8 cellular contexts compared by ENCODE assay signal in genomic region chr6:68572525-68572924, GRCh38.
DNase-seq lines count a peak whose midpoint lies in the region; ATAC-seq and TF ChIP-seq lines count a peak whose summit lies in the region.

No MANE protein-coding gene starts in this region.

- H3K27ac Mint-ChIP-seq in activated naive CD8-positive, alpha-beta T cell treated with anti-CD3 and anti-CD28 coated beads for 36 hours: no peak overlapping the region
- no peak overlapping the region for H3K27ac Mint-ChIP-seq in naive thymus-derived CD8-positive, alpha-beta T cell

- ATAC-seq in GM18511 (IDR thresholded peaks at IDR 0.05; ENCODE audit: unreplicated experiment) (peak; percentile 94), HG02885 (IDR thresholded peaks at IDR 0.05; ENCODE audit: poor library complexity, unreplicated experiment) (peak; percentile 98)
- no peak for ATAC-seq in naive thymus-derived CD8-positive, alpha-beta T cell

- peaks cover 9% of the 10 kb centered on the region for H3K27me3 Mint-ChIP-seq in activated naive CD8-positive, alpha-beta T cell treated with anti-CD3 and anti-CD28 coated beads for 36 hours
- peaks cover 0 to 6% (median 0%) of the 10 kb centered on the region in 5 donors for H3K27me3 Mint-ChIP-seq in naive thymus-derived CD8-positive, alpha-beta T cell

- no peaks in the 10 kb centered on the region for H3K4me1 Mint-ChIP-seq in activated naive CD8-positive, alpha-beta T cell treated with anti-CD3 and anti-CD28 coated beads for 36 hours
- peaks cover 0 to 2% (median 0%) of the 10 kb centered on the region in 4 donors for H3K4me1 Mint-ChIP-seq in naive thymus-derived CD8-positive, alpha-beta T cell

- peaks cover 4% of the 10 kb centered on the region for H3K9me3 Mint-ChIP-seq in activated naive CD8-positive, alpha-beta T cell treated with anti-CD3 and anti-CD28 coated beads for 36 hours
- H3K9me3 Mint-ChIP-seq in naive thymus-derived CD8-positive, alpha-beta T cell: peaks cover 2 to 29% (median 18%) of the 10 kb centered on the region in 9 donors

- POLR2A ChIA-PET in naive thymus-derived CD8-positive, alpha-beta T cell (lab: Charles Lee): no interaction called here

- DNase-seq in NCI-H146 (lab: John Stamatoyannopoulos, UW) (peak; percentile 22), mucosa of gallbladder (ENCODE audit: low spot score) (peak; percentile 20)
- peak; percentile 6 for DNase-seq in activated naive CD8-positive, alpha-beta T cell treated with anti-CD3 and anti-CD28 coated beads for 36 hours
- DNase-seq in effector CD8-positive, alpha-beta T cell (lab: John Stamatoyannopoulos, UW): no peak
- DNase-seq in naive thymus-derived CD8-positive, alpha-beta T cell: no peak

- peak; percentile 75 for TF ChIP-seq CTCF in C4-2B (conservative IDR thresholded peaks at IDR 0.05)

- H3K27ac ChIP-seq in C4-2B: no peak overlapping the region

- H3K4me3 Mint-ChIP-seq in activated naive CD8-positive, alpha-beta T cell treated with anti-CD3 and anti-CD28 coated beads for 36 hours: no peak overlapping the region
- H3K4me3 Mint-ChIP-seq in naive thymus-derived CD8-positive, alpha-beta T cell: no peak overlapping the region

- H3K36me3 Mint-ChIP-seq in activated naive CD8-positive, alpha-beta T cell treated with anti-CD3 and anti-CD28 coated beads for 36 hours: no peaks in the 10 kb centered on the region
- no peaks in the 10 kb centered on the region for H3K36me3 Mint-ChIP-seq in naive thymus-derived CD8-positive, alpha-beta T cell

Comparison
In these comparisons a context has a peak if more than half of its experiments do, and no peak if none do; other contexts are left out.
1. ATAC-seq: peak in GM18511 (single experiment) and HG02885 (single experiment); none in naive thymus-derived CD8-positive, alpha-beta T cell (0 of 2).
2. DNase-seq: peak in NCI-H146 (single experiment), activated naive CD8-positive, alpha-beta T cell treated with anti-CD3 and anti-CD28 coated beads for 36 hours (single experiment) and mucosa of gallbladder (single experiment); none in effector CD8-positive, alpha-beta T cell (single experiment) and naive thymus-derived CD8-positive, alpha-beta T cell (0 of 10).